ENCODE assay signal across 21 cellular contexts in genomic region chr12:18837025-18837424, GRCh38.
DNase-seq lines count a peak whose midpoint lies in the region; ATAC-seq, FAIRE-seq and TF ChIP-seq lines count a peak whose summit lies in the region.
"Had no signal": no experiment of that assay in that cellular context is flagged by ENCODE, and none has a peak within 500 bp of the region (broad histone marks: within the 10 kb centered on the region; RNA-seq: fewer than 3 reads in every experiment).

No MANE protein-coding gene starts in this region.

- POLR2A ChIA-PET in A673 (lab: Charles Lee; ENCODE audit: low non-redundant PET): no interaction called here
- POLR2A ChIA-PET in activated CD4-positive, alpha-beta T cell treated with anti-CD3 and anti-CD28 coated beads for 36 hours (lab: Charles Lee): no interaction called here

- no peaks in the 10 kb centered on the region for H3K27me3 Mint-ChIP-seq in activated CD4-positive, alpha-beta T cell treated with anti-CD3 and anti-CD28 coated beads for 36 hours
- H3K27me3 Mint-ChIP-seq: activated naive CD4-positive, alpha-beta T cell treated with anti-CD3 and anti-CD28 coated beads, Interleukin-2, amount 10 ng/mL, durations not matched to agents 7 days and 5 days; natural killer cell treated with Interleukin-12 subunit alpha and Interleukin-12 subunit beta and Interleukin-15 and Interleukin-18, amount 100 ng/mL, for 72 hours had no signal

- H3K4me1 ChIP-seq in A673 (ENCODE audit: insufficient read depth, low read length, poor library complexity, severe bottlenecking) (peaks cover 6% of the 10 kb centered on the region), body of pancreas (peaks cover 9% of the 10 kb centered on the region)
- H3K4me1 ChIP-seq: Caco-2, heart right ventricle, vagina had no signal

- intact Hi-C loops in A673 (cut with micrococcal nuclease; ENCODE audit: unreplicated experiment): no loop called here
- intact Hi-C loops in body of pancreas (cut with DNase I): no loop called here
- intact Hi-C loops in activated CD4-positive, alpha-beta T cell treated with anti-CD3 and anti-CD28 coated beads for 36 hours (cut with DNase I, micrococcal nuclease): no loop called here

- no peak for TF ChIP-seq CTCF in A673 (conservative IDR thresholded peaks at IDR 0.05; ENCODE audit: low read depth, low read length)
- TF ChIP-seq CTCF in body of pancreas (IDR thresholded peaks at IDR 0.05): no peak

- WGBS in body of pancreas, 2 donors: 24 to 27% methylated on average over 4 of the region's 4 CpGs

- ATAC-seq in body of pancreas: peak; percentile 76
- no peak for ATAC-seq in activated CD4-positive, alpha-beta T cell treated with anti-CD3 and anti-CD28 coated beads for 36 hours
- ATAC-seq: heart right ventricle; K562; natural killer cell treated with Interleukin-12 subunit alpha and Interleukin-12 subunit beta and Interleukin-15 and Interleukin-18, amount 100 ng/mL, for 72 hours had no signal

- FAIRE-seq in islet of Langerhans (lab: Jason Lieb, UNC): peak; percentile 85
- FAIRE-seq: colon, GM19239, K562 had no signal

- H3K27ac ChIP-seq in A673 (ENCODE audit: low read depth, low read length, poor library complexity, severe bottlenecking) (no peak overlapping the region), body of pancreas (no peak overlapping the region)
- H3K27ac ChIP-seq: heart right ventricle, HL-60, vagina had no signal

- no peak for TF ChIP-seq POLR2A in body of pancreas (IDR thresholded peaks at IDR 0.05)

- CTCF ChIA-PET in A673 (lab: Charles Lee): no interaction called here
- CTCF ChIA-PET in activated CD4-positive, alpha-beta T cell treated with anti-CD3 and anti-CD28 coated beads for 36 hours (lab: Charles Lee): no interaction called here

- H3K27me3 ChIP-seq in A673 (replicated peaks; ENCODE audit: insufficient read depth, low read depth, low read length, poor library complexity): no peaks in the 10 kb centered on the region
- H3K27me3 ChIP-seq in body of pancreas: peaks cover 0 to 4% of the 10 kb centered on the region in 2 donors
- H3K27me3 ChIP-seq: heart right ventricle, vagina had no signal

- H3K4me3 Mint-ChIP-seq in activated CD4-positive, alpha-beta T cell treated with anti-CD3 and anti-CD28 coated beads for 36 hours: no peak overlapping the region
- H3K4me3 Mint-ChIP-seq: activated naive CD4-positive, alpha-beta T cell treated with anti-CD3 and anti-CD28 coated beads, Interleukin-2, amount 10 ng/mL, durations not matched to agents 7 days and 5 days; natural killer cell treated with Interleukin-12 subunit alpha and Interleukin-12 subunit beta and Interleukin-15 and Interleukin-18, amount 100 ng/mL, for 72 hours had no signal

- H3K27ac Mint-ChIP-seq in activated CD4-positive, alpha-beta T cell treated with anti-CD3 and anti-CD28 coated beads for 36 hours: no peak overlapping the region
- H3K27ac Mint-ChIP-seq: activated naive CD4-positive, alpha-beta T cell treated with anti-CD3 and anti-CD28 coated beads, Interleukin-2, amount 10 ng/mL, durations not matched to agents 7 days and 5 days; natural killer cell treated with Interleukin-12 subunit alpha and Interleukin-12 subunit beta and Interleukin-15 and Interleukin-18, amount 100 ng/mL, for 72 hours had no signal

- H3K9me3 Mint-ChIP-seq in activated CD4-positive, alpha-beta T cell treated with anti-CD3 and anti-CD28 coated beads for 36 hours (ENCODE audit: low read depth): peaks cover 2% of the 10 kb centered on the region
- H3K9me3 Mint-ChIP-seq: activated naive CD4-positive, alpha-beta T cell treated with anti-CD3 and anti-CD28 coated beads, Interleukin-2, amount 10 ng/mL, durations not matched to agents 7 days and 5 days had no signal

- DNase-seq in A673 (ENCODE audit: low spot score) (peak; percentile 52), NCI-H146 (lab: John Stamatoyannopoulos, UW) (peak; percentile 38), body of pancreas (peak in 3 of 4 donors; percentile 17 to 51 (median 23)), cerebellar cortex (ENCODE audit: low spot score) (no peak)
- DNase-seq in activated CD4-positive, alpha-beta T cell treated with anti-CD3 and anti-CD28 coated beads for 48 hours: no peak
- DNase-seq in activated CD4-positive, alpha-beta T cell treated with anti-CD3 and anti-CD28 coated beads for 36 hours: no peak
- DNase-seq in activated CD4-positive, alpha-beta T cell treated with anti-CD3 and anti-CD28 coated beads, Interleukin-2, amount 50 U/mL, for 1 hour: no peak
- DNase-seq: activated CD4-positive, alpha-beta T cell treated with anti-CD3 and anti-CD28 coated beads, Interleukin-2, amount 50 U/mL, for 48 hours; activated naive CD4-positive, alpha-beta T cell treated with anti-CD3 and anti-CD28 coated beads, Interleukin-2, amount 10 ng/mL, durations not matched to agents 7 days and 5 days; Caco-2; H7; heart right ventricle; MV-4-11; stimulated activated CD4-positive, alpha-beta T cell treated with anti-CD3 and anti-CD28 coated beads, Interleukin-2, amount 100 ng/mL, for 48 hours had no signal

- H3K36me3 ChIP-seq in A673 (ENCODE audit: insufficient read depth, low read length, poor library complexity, severe bottlenecking) (no peaks in the 10 kb centered on the region), body of pancreas (replicated peaks in 1 of 2; ENCODE audit: insufficient read depth in 1 of 2, low read depth in 2 of 2) (no peaks in the 10 kb centered on the region)
- H3K36me3 ChIP-seq: heart right ventricle, vagina had no signal

- H3K9me3 ChIP-seq in A673 (ENCODE audit: low read depth, low read length, poor library complexity, severe bottlenecking) (no peaks in the 10 kb centered on the region), body of pancreas (peaks cover 0 to 3% (median 0%) of the 10 kb centered on the region in 3 donors)
- H3K9me3 ChIP-seq: vagina had no signal

- H3K4me1 Mint-ChIP-seq in activated CD4-positive, alpha-beta T cell treated with anti-CD3 and anti-CD28 coated beads for 36 hours: no peaks in the 10 kb centered on the region
- H3K4me1 Mint-ChIP-seq: activated naive CD4-positive, alpha-beta T cell treated with anti-CD3 and anti-CD28 coated beads, Interleukin-2, amount 10 ng/mL, durations not matched to agents 7 days and 5 days had no signal

- no peaks in the 10 kb centered on the region for H3K36me3 Mint-ChIP-seq in activated CD4-positive, alpha-beta T cell treated with anti-CD3 and anti-CD28 coated beads for 36 hours (ENCODE audit: low read depth)
- H3K36me3 Mint-ChIP-seq: activated naive CD4-positive, alpha-beta T cell treated with anti-CD3 and anti-CD28 coated beads, Interleukin-2, amount 10 ng/mL, durations not matched to agents 7 days and 5 days; natural killer cell treated with Interleukin-12 subunit alpha and Interleukin-12 subunit beta and Interleukin-15 and Interleukin-18, amount 100 ng/mL, for 72 hours had no signal

- H3K4me3 ChIP-seq in A673 (ENCODE audit: low read depth, low read length, poor library complexity, severe bottlenecking) (no peak overlapping the region), body of pancreas (no peak overlapping the region)
- H3K4me3 ChIP-seq: heart right ventricle, K562, vagina had no signal

- BruUV-seq in A673 (replicated peaks; lab: Mats Ljungman, UMichigan): no TSS peak

Comparison
In these comparisons a context has a peak if more than half of its experiments do, and no peak if none do; other contexts are left out.
1. DNase-seq: peak in A673 (single experiment), NCI-H146 (single experiment) and body of pancreas (3 of 4); none in activated CD4-positive, alpha-beta T cell treated with anti-CD3 and anti-CD28 coated beads for 48 hours (single experiment), activated CD4-positive, alpha-beta T cell treated with anti-CD3 and anti-CD28 coated beads for 36 hours (single experiment), cerebellar cortex (single experiment) and activated CD4-positive, alpha-beta T cell treated with anti-CD3 and anti-CD28 coated beads, Interleukin-2, amount 50 U/mL, for 1 hour (single experiment).